ENCODE assay signal across 15 cellular contexts in the genomic region with DNA sequence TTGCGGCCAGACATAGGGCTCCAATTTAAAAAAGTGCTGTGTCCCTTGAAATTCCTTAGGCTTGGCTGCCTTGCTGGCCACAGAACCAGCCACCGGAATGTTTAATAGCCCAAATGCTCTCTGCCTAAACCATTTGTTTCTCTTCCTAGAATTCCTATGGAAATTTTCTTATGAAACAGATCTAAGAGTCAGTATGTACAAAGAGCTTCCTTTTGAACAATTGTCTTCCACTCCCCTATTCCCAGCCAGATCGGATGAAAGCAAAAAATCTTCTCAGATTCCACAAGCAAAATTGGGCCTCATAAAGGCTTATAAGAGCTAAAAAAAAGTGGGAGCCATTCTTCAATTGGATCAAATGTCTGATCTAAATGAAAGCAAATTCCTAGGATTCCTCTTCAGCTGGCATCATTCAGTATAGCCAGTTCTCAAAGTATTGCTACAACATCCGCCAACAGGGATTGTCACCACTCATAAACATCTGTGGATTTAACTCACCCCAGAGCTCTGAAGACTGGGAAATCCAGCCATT.
DNase-seq lines count a peak whose midpoint lies in the region; ATAC-seq and TF ChIP-seq lines count a peak whose summit lies in the region.
"Had no signal": no experiment of that assay in that cellular context is flagged by ENCODE, and none has a peak within 500 bp of the region (broad histone marks: within the 10 kb centered on the region; RNA-seq: fewer than 3 reads in every experiment).

No MANE protein-coding gene starts in this region.

- intact Hi-C loops in right cardiac atrium (cut with DNase I) (no loop called here), left ventricle myocardium superior (cut with micrococcal nuclease) (no loop called here), lower lobe of right lung (cut with DNase I) (no loop called here), uterus (cut with DNase I; ENCODE audit: low total_unique reads) (no loop called here)

- no peak for TF ChIP-seq POLR2A in uterus (IDR thresholded peaks at IDR 0.05)

- TF ChIP-seq CTCF in choroid plexus epithelial cell (conservative IDR thresholded peaks at IDR 0.05; ENCODE audit: low read depth, low read length) (no peak), lower lobe of right lung (IDR thresholded peaks at IDR 0.05) (no peak), uterus (IDR thresholded peaks at IDR 0.05) (no peak)

- H3K4me3 ChIP-seq in right cardiac atrium (ENCODE audit: low read length) (no peak overlapping the region), choroid plexus epithelial cell (ENCODE audit: low read depth, low read length) (no peak overlapping the region), lower lobe of right lung (no peak overlapping the region), uterus (no peak overlapping the region)
- H3K4me3 ChIP-seq: sigmoid colon, tibial artery had no signal

- H3K9me3 ChIP-seq in right cardiac atrium (ENCODE audit: control insufficient read depth, low read length) (no peaks in the 10 kb centered on the region), lower lobe of right lung (no peaks in the 10 kb centered on the region), uterus (no peaks in the 10 kb centered on the region)
- H3K9me3 ChIP-seq: sigmoid colon, tibial artery had no signal

- H3K27me3 ChIP-seq in right cardiac atrium (ENCODE audit: control insufficient read depth, insufficient read depth): no peaks in the 10 kb centered on the region
- no peaks in the 10 kb centered on the region for H3K27me3 ChIP-seq in lower lobe of right lung (ENCODE audit: low read depth)
- H3K27me3 ChIP-seq in uterus: no peaks in the 10 kb centered on the region
- H3K27me3 ChIP-seq: sigmoid colon had no signal

- ATAC-seq in right cardiac atrium (peak in 1 of 2 donors; percentile 4), left ventricle myocardium superior (no peak), lower lobe of right lung (no peak)

- no peak for DNase-seq in right cardiac atrium
- DNase-seq in left ventricle myocardium superior: no peak
- DNase-seq in choroid plexus epithelial cell (ENCODE audit: low read depth): peak; percentile 30
- DNase-seq in lower lobe of right lung: no peak
- DNase-seq in NCI-H1436 treated with DMSO at 0.1 percent for 48 hours (lab: John Stamatoyannopoulos, UW): no peak
- no peak for DNase-seq in uterus
- DNase-seq in cerebellar cortex (ENCODE audit: low spot score): no peak
- no peak for DNase-seq in cerebellum (ENCODE audit: low spot score)
- DNase-seq: activated CD8-positive, alpha-beta memory T cell treated with anti-CD3 and anti-CD28 coated beads for 24 hours; activated naive CD4-positive, alpha-beta T cell treated with anti-CD3 and anti-CD28 coated beads for 36 hours; Karpas-422; midbrain; sigmoid colon; T1000; tibial artery had no signal

- no peaks in the 10 kb centered on the region for H3K36me3 ChIP-seq in lower lobe of right lung
- H3K36me3 ChIP-seq in uterus: no peaks in the 10 kb centered on the region
- H3K36me3 ChIP-seq: sigmoid colon, tibial artery had no signal

- 74% methylated on average over 4 of the region's 4 CpGs for WGBS in right cardiac atrium

- H3K4me1 ChIP-seq in right cardiac atrium (ENCODE audit: control insufficient read depth, insufficient read depth, low read length) (no peaks in the 10 kb centered on the region), lower lobe of right lung (peaks cover 14% of the 10 kb centered on the region), uterus (no peaks in the 10 kb centered on the region)
- H3K4me1 ChIP-seq: sigmoid colon had no signal

- H3K27ac ChIP-seq in right cardiac atrium (ENCODE audit: low read length) (peak overlapping the region; percentile 23), lower lobe of right lung (peak overlapping the region; percentile 31), uterus (no peak overlapping the region)
- H3K27ac ChIP-seq: sigmoid colon, tibial artery had no signal

Comparison
In these comparisons a context has a peak if more than half of its experiments do, and no peak if none do; other contexts are left out.
1. H3K27ac ChIP-seq: peak in right cardiac atrium (single experiment) and lower lobe of right lung (single experiment); none in uterus (0 of 2).